ENCODE assay signal across 31 cellular contexts in the genomic region with DNA sequence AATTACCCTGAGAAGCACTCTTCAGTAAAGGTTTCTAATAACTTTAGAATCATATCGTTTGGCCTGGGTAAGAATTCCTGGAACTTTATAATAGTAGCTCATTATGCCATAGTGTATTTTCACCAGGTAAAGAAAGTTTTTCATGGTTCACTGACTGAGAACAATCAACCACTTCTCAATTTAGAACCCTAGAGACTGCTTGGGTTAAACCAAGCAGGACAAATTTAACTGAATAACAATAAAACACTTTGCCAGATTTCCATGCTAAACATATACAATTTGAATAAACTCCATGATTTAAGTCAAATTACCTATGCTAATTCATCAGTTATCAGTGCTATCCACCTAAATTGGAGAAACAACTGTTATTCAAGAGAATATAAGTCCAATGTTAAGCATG.
"Had no signal": no experiment of that assay in that cellular context is flagged by ENCODE, and none has a peak within 500 bp of the region (broad histone marks: within the 10 kb centered on the region; RNA-seq: fewer than 3 reads in every experiment).

No MANE protein-coding gene starts in this region.

- H3K9me3 Mint-ChIP-seq: activated naive CD4-positive, alpha-beta T cell treated with anti-CD3 and anti-CD28 coated beads, Interleukin-2, amount 10 ng/mL, durations not matched to agents 7 days and 5 days had no signal

- H3K27ac ChIP-seq: SJSA1 had no signal

- H3K36me3 ChIP-seq: MG63, SJSA1 had no signal

- H3K9me3 ChIP-seq: MG63, SJSA1, SK-N-SH had no signal

- H3K4me3 Mint-ChIP-seq: activated CD4-positive, alpha-beta T cell treated with anti-CD3 and anti-CD28 coated beads, Interleukin-2, amount 10 ng/mL, durations not matched to agents 24 days and 14 days; activated CD8-positive, alpha-beta T cell treated with anti-CD3 and anti-CD28 coated beads for 36 hours; activated naive CD4-positive, alpha-beta T cell treated with anti-CD3 and anti-CD28 coated beads, Interleukin-2, amount 10 ng/mL, durations not matched to agents 7 days and 5 days; activated naive CD8-positive, alpha-beta T cell; activated naive CD8-positive, alpha-beta T cell treated with anti-CD3 and anti-CD28 coated beads, Interleukin-2, amount 50 U/mL, for 24 hours; activated T-helper 1 cell treated with anti-CD3 and anti-CD28 coated beads, Interleukin-12 subunit alpha, Interleukin-12 subunit beta, Interleukin-2, Interleukin-4 antibody, amounts not matched to agents 30 ng/mL and 10 ng/mL and 1 ng/mL, durations not matched to agents 14 hours and 24 hours and 36 hours; brain; T-helper 1 cell treated with Interleukin-12 subunit alpha and Interleukin-12 subunit beta and Interleukin-4 antibody, amounts not matched to agents 30 μg/mL and 1 μg/mL, for 36 hours; T-helper 2 cell treated with Interferon-gamma antibody and Interleukin-4, amounts not matched to agents 5 μg/mL and 100 μg/mL, for 36 hours had no signal

- H3K4me3 ChIP-seq: MG63, SJSA1 had no signal

- DNase-seq: activated CD4-positive, alpha-beta T cell treated with anti-CD3 and anti-CD28 coated beads, Interleukin-2, amount 10 ng/mL, durations not matched to agents 24 days and 14 days; activated CD4-positive, alpha-beta T cell treated with anti-CD3 and anti-CD28 coated beads, Interleukin-2, amount 50 U/mL, for 4 hours; activated CD8-positive, alpha-beta T cell treated with anti-CD3 and anti-CD28 coated beads for 36 hours; activated naive CD4-positive, alpha-beta T cell treated with anti-CD3 and anti-CD28 coated beads, Interleukin-2, amount 10 ng/mL, durations not matched to agents 7 days and 5 days; activated naive CD8-positive, alpha-beta T cell treated with anti-CD3 and anti-CD28 coated beads, Interleukin-2, amount 50 U/mL, for 24 hours; activated T-cell treated with anti-CD3 and anti-CD28 coated beads, Interleukin-2, amount 50 U/mL, for 1 hour; anterior cingulate cortex; caudate nucleus; Kasumi-1; KG1; MG63; MV-4-11; NCI-H1092 treated with DMSO at 0.1 percent for 48 hours; NCI-H1436; NCI-H1694; NCI-H1930; NCI-H2081 treated with DMSO at 0.1 percent for 48 hours; NCI-H226; NCI-H446 treated with DMSO at 0.1 percent for 48 hours; NCI-H524; NCI-H748 treated with DMSO at 0.1 percent for 48 hours; NK-92 treated with Interleukin-12 subunit alpha and Interleukin-12 subunit beta, amount 100 ng/mL, for 24 hours; OCI-M1; SHP77 treated with DMSO at 0.1 percent for 48 hours; SK-N-SH had no signal

- H3K27me3 Mint-ChIP-seq: activated CD4-positive, alpha-beta T cell treated with anti-CD3 and anti-CD28 coated beads, Interleukin-2, amount 10 ng/mL, durations not matched to agents 24 days and 14 days; activated naive CD4-positive, alpha-beta T cell treated with anti-CD3 and anti-CD28 coated beads, Interleukin-2, amount 10 ng/mL, durations not matched to agents 7 days and 5 days had no signal

- H3K27ac Mint-ChIP-seq: activated CD4-positive, alpha-beta T cell treated with anti-CD3 and anti-CD28 coated beads, Interleukin-2, amount 10 ng/mL, durations not matched to agents 24 days and 14 days; activated CD8-positive, alpha-beta T cell treated with anti-CD3 and anti-CD28 coated beads for 36 hours; activated naive CD4-positive, alpha-beta T cell treated with anti-CD3 and anti-CD28 coated beads, Interleukin-2, amount 10 ng/mL, durations not matched to agents 7 days and 5 days; activated naive CD8-positive, alpha-beta T cell; activated naive CD8-positive, alpha-beta T cell treated with anti-CD3 and anti-CD28 coated beads, Interleukin-2, amount 50 U/mL, for 24 hours; activated T-helper 1 cell treated with anti-CD3 and anti-CD28 coated beads, Interleukin-12 subunit alpha, Interleukin-12 subunit beta, Interleukin-2, Interleukin-4 antibody, amounts not matched to agents 30 ng/mL and 10 ng/mL and 1 ng/mL, durations not matched to agents 14 hours and 24 hours and 36 hours; brain; T-helper 1 cell treated with Interleukin-12 subunit alpha and Interleukin-12 subunit beta and Interleukin-4 antibody, amounts not matched to agents 30 μg/mL and 1 μg/mL, for 36 hours; T-helper 2 cell treated with Interferon-gamma antibody and Interleukin-4, amounts not matched to agents 5 μg/mL and 100 μg/mL, for 36 hours had no signal

- H3K4me2 ChIP-seq: SK-N-SH had no signal

- H3K4me1 ChIP-seq: SJSA1 had no signal

- H3K4me1 Mint-ChIP-seq: activated CD4-positive, alpha-beta T cell treated with anti-CD3 and anti-CD28 coated beads, Interleukin-2, amount 10 ng/mL, durations not matched to agents 24 days and 14 days; activated naive CD4-positive, alpha-beta T cell treated with anti-CD3 and anti-CD28 coated beads, Interleukin-2, amount 10 ng/mL, durations not matched to agents 7 days and 5 days; activated naive CD8-positive, alpha-beta T cell treated with anti-CD3 and anti-CD28 coated beads, Interleukin-2, amount 50 U/mL, for 24 hours; brain had no signal

- ATAC-seq: activated CD8-positive, alpha-beta T cell treated with anti-CD3 and anti-CD28 coated beads for 36 hours; activated naive CD8-positive, alpha-beta T cell treated with anti-CD3 and anti-CD28 coated beads, Interleukin-2, amount 50 U/mL, for 24 hours had no signal

- H3K36me3 Mint-ChIP-seq: activated naive CD4-positive, alpha-beta T cell treated with anti-CD3 and anti-CD28 coated beads, Interleukin-2, amount 10 ng/mL, durations not matched to agents 7 days and 5 days; activated naive CD8-positive, alpha-beta T cell; brain had no signal

- H3K9me2 ChIP-seq: SK-N-SH had no signal
